4 cellular contexts compared by ENCODE assay signal in genomic region chr19:32867436-32867835, GRCh38. TPM values are rescaled to one million over a fixed set of nuclear protein-coding genes. Genes with fewer than 3 reads are reported as not detected.
"Had no signal": no experiment of that assay in that cellular context is flagged by ENCODE, and none has a peak within 500 bp of the region (broad histone marks: within the 10 kb centered on the region; RNA-seq: fewer than 3 reads in every experiment).

No MANE protein-coding gene starts in this region.

RNA-seq across cellular contexts. Expression of gene SLC7A9, which starts 2.1 kb away (rescaled TPM):
- total RNA-seq: LHCN-M2, PC-3, RPMI7951, SJCRH30 had no signal
